In genomic region chr13:46663644-46664043, GRCh38 we compare ENCODE assay signal across 1 cellular context.
TF ChIP-seq lines count a peak whose summit lies in the region.

No MANE protein-coding gene starts in this region.

TF ChIP-seq in H1, 55 proteins besides CTCF, POLR2A, EP300 and RAD21:
- no peak for TF ChIP-seq POLR2AphosphoS5 (IDR thresholded peaks at IDR 0.05; ENCODE audit: low read depth, low read length)
